5 cellular contexts compared by ENCODE assay signal in genomic region chr5:89596821-89597220, GRCh38.
"Had no signal": no experiment of that assay in that cellular context is flagged by ENCODE, and none has a peak within 500 bp of the region (broad histone marks: within the 10 kb centered on the region; RNA-seq: fewer than 3 reads in every experiment).

No MANE protein-coding gene starts in this region.

- DNase-seq: GOT3, H7, HFFc6 had no signal

- H3K36me3 ChIP-seq: HAP-1 had no signal

- H3K4me3 ChIP-seq: HAP-1 had no signal

- H3K4me1 ChIP-seq: HAP-1 had no signal

- H3K27ac ChIP-seq: HL-60 had no signal

- H3K9me3 ChIP-seq: HAP-1 had no signal
